ENCODE assay signal across 11 cellular contexts in the genomic region with DNA sequence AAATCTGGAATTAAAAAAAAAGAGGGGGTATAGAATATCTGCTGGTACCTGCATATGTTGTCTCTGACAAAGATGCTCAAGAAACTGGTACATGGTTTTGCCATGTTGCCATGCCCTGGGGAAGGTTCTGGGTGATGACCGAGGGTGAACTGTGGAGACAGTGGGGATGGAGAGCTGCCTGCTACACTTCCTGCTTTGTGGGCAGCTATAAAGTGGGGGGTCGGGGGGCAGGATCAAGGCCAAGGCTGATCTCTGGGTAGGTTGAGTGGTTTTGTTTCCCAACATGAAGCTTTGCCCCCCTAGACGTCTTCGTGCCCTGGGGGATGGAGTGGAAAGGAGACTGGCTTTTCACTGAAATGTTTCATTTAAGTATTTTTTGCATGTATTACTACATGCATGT.
DNase-seq lines count a peak whose midpoint lies in the region; ATAC-seq, FAIRE-seq and TF ChIP-seq lines count a peak whose summit lies in the region.
"Had no signal": no experiment of that assay in that cellular context is flagged by ENCODE, and none has a peak within 500 bp of the region (broad histone marks: within the 10 kb centered on the region; RNA-seq: fewer than 3 reads in every experiment).

No MANE protein-coding gene starts in this region.

- H2AFZ ChIP-seq in K562 (ENCODE audit: low read depth, low read length) = peak overlapping the region; percentile 96

- peaks cover 44% of the 10 kb centered on the region for H3K36me3 Mint-ChIP-seq in activated T-cell treated with anti-CD3 and anti-CD28 coated beads, Interleukin-2, amount 50 U/mL, for 24 hours (ENCODE audit: low read depth)
- peaks cover 15% of the 10 kb centered on the region for H3K36me3 Mint-ChIP-seq in activated T-cell treated with anti-CD3 and anti-CD28 coated beads, Interleukin-2, amount 50 U/mL, for 4 hours (ENCODE audit: insufficient read depth)
- no peaks in the 10 kb centered on the region for H3K36me3 Mint-ChIP-seq in nephron progenitor cell (ENCODE audit: low read depth)

- H3K27me3 Mint-ChIP-seq in activated T-cell treated with anti-CD3 and anti-CD28 coated beads, Interleukin-2, amount 50 U/mL, for 24 hours = no peaks in the 10 kb centered on the region
- no peaks in the 10 kb centered on the region for H3K27me3 Mint-ChIP-seq in activated T-cell treated with anti-CD3 and anti-CD28 coated beads, Interleukin-2, amount 50 U/mL, for 4 hours (ENCODE audit: low read depth)
- H3K27me3 Mint-ChIP-seq in nephron progenitor cell (ENCODE audit: low read depth, poor library complexity) = peaks cover 7% of the 10 kb centered on the region

- in situ Hi-C loops in K562 (cut with MboI) = no loop called here

- peaks cover 73% of the 10 kb centered on the region for H3K4me1 Mint-ChIP-seq in activated T-cell treated with anti-CD3 and anti-CD28 coated beads, Interleukin-2, amount 50 U/mL, for 24 hours (ENCODE audit: low read depth)
- peaks cover 68% of the 10 kb centered on the region for H3K4me1 Mint-ChIP-seq in activated T-cell treated with anti-CD3 and anti-CD28 coated beads, Interleukin-2, amount 50 U/mL, for 4 hours (ENCODE audit: low read depth)
- peaks cover 14% of the 10 kb centered on the region for H3K4me1 Mint-ChIP-seq in nephron progenitor cell

- no peak for FAIRE-seq in K562 (lab: Jason Lieb, UNC)
- FAIRE-seq: A204.1 had no signal

- ATAC-seq in activated T-cell treated with anti-CD3 and anti-CD28 coated beads, Interleukin-2, amount 50 U/mL, for 4 hours = no peak
- ATAC-seq in K562 (no peak), GM18505 (IDR thresholded peaks at IDR 0.05; ENCODE audit: unreplicated experiment) (no peak)

- no peaks in the 10 kb centered on the region for H3K9me1 ChIP-seq in K562 (ENCODE audit: control insufficient read depth, insufficient read depth, low read length)

- TF ChIP-seq POLR2A in K562 (conservative IDR thresholded peaks at IDR 0.05) (no peak), tibial nerve (IDR thresholded peaks at IDR 0.05) (no peak), GM18505 (IDR thresholded peaks at IDR 0.05; ENCODE audit: borderline replicate concordance, extremely low read depth, insufficient read depth, insufficient read length) (no peak)

- no TSS peak for BruUV-seq in K562 (replicated peaks; lab: Mats Ljungman, UMichigan)

- no peaks in the 10 kb centered on the region for H3K9me3 ChIP-seq in K562 (replicated peaks; ENCODE audit: control insufficient read depth, insufficient read depth, low read depth, low read length)
- H3K9me3 ChIP-seq in mucosa of stomach (ENCODE audit: control insufficient read depth, low read length) = no peaks in the 10 kb centered on the region
- no peaks in the 10 kb centered on the region for H3K9me3 ChIP-seq in tibial nerve

- POLR2A ChIA-PET in K562 (lab: Yijun Ruan, JAX) = interaction anchor here (0.6 to 2.0 kb wide), 12 partner anchors 9 to 315 kb away, joined by 3 to 9 read pairs (median 6); no protein-coding TSS in a partner anchor

- no peak for TF ChIP-seq RAD21 in K562 (CRISPR knock-in tag; conservative IDR thresholded peaks at IDR 0.05 in 1 of 2, IDR thresholded peaks at IDR 0.05 in 1 of 2)

- no peak for TF ChIP-seq CTCF in K562 (IDR thresholded peaks at IDR 0.05 in 2 of 3, conservative IDR thresholded peaks at IDR 0.05 in 1 of 3; ENCODE audit: insufficient read depth in 2 of 3, low read depth in 1 of 3, low read length in 3 of 3)
- no peak for TF ChIP-seq CTCF in tibial nerve (IDR thresholded peaks at IDR 0.05)
- no peak for TF ChIP-seq CTCF in nephron progenitor cell (IDR thresholded peaks at IDR 0.05)

- H3K27ac Mint-ChIP-seq in activated T-cell treated with anti-CD3 and anti-CD28 coated beads, Interleukin-2, amount 50 U/mL, for 24 hours = peak overlapping the region; percentile 53
- no peak overlapping the region for H3K27ac Mint-ChIP-seq in nephron progenitor cell

- H3K4me3 ChIP-seq in K562 (no peak overlapping the region), mucosa of stomach (ENCODE audit: low read length) (no peak overlapping the region), tibial nerve (no peak overlapping the region)
- H3K4me3 ChIP-seq: cardiac muscle cell had no signal

- H3K9ac ChIP-seq in K562 (ENCODE audit: insufficient read depth in 1 of 2, low read depth in 2 of 2, low read length in 2 of 2) (peak overlapping the region in 1 of 2 experiments; percentile 89; a peak in 3 of 4 replicates), mucosa of stomach (ENCODE audit: low read length) (peak overlapping the region; percentile 52)

- CTCF ChIA-PET in K562 (lab: Yijun Ruan, JAX; ENCODE audit: low intra/inter-chr PET ratio) = no interaction called here

- WGBS in K562 (ENCODE audit: insufficient coverage, low coverage, missing lambda C conversion rate) = 62% methylated on average over 4 of the region's 4 CpGs
- 60 to 65% methylated on average over 4 of the region's 4 CpGs for WGBS in tibial nerve, 2 donors

- TF ChIP-seq EP300 in K562 (IDR thresholded peaks at IDR 0.05; ENCODE audit: low read length) (no peak), tibial nerve (IDR thresholded peaks at IDR 0.05) (no peak)

- H3K4me1 ChIP-seq in K562 (replicated peaks in 1 of 2; ENCODE audit: control insufficient read depth in 2 of 2, insufficient read depth in 2 of 2, low read length in 2 of 2) (peaks cover 48 to 55% of the 10 kb centered on the region in 2 experiments), mucosa of stomach (ENCODE audit: control insufficient read depth, insufficient read depth, low read length) (peaks cover 20% of the 10 kb centered on the region), tibial nerve (peaks cover 0 to 20% (median 8%) of the 10 kb centered on the region in 4 donors)

- intact Hi-C loops in K562 (cut with micrococcal nuclease) (loop anchor here (10.0 kb wide), 3 partner anchors 204 to 514 kb away; a partner anchor contains a TSS), head of caudate nucleus (cut with DNase I) (no loop called here)

- peaks cover 6% of the 10 kb centered on the region; the same call in 2 of the 3 replicates for H3K79me2 ChIP-seq in K562 (ENCODE audit: control insufficient read depth, insufficient read depth, low read length)

- H4K20me1 ChIP-seq in K562 (replicated peaks; ENCODE audit: control insufficient read depth, insufficient read depth, low read length) = no peaks in the 10 kb centered on the region

- no peak overlapping the region for H3K4me3 Mint-ChIP-seq in activated T-cell treated with anti-CD3 and anti-CD28 coated beads, Interleukin-2, amount 50 U/mL, for 24 hours
- H3K4me3 Mint-ChIP-seq in activated T-cell treated with anti-CD3 and anti-CD28 coated beads, Interleukin-2, amount 50 U/mL, for 4 hours = no peak overlapping the region
- H3K4me3 Mint-ChIP-seq in nephron progenitor cell = no peak overlapping the region

- H3K9me3 Mint-ChIP-seq in activated T-cell treated with anti-CD3 and anti-CD28 coated beads, Interleukin-2, amount 50 U/mL, for 24 hours = no peaks in the 10 kb centered on the region
- no peaks in the 10 kb centered on the region for H3K9me3 Mint-ChIP-seq in activated T-cell treated with anti-CD3 and anti-CD28 coated beads, Interleukin-2, amount 50 U/mL, for 4 hours
- no peaks in the 10 kb centered on the region for H3K9me3 Mint-ChIP-seq in nephron progenitor cell

- no peak for DNase-seq in activated T-cell treated with anti-CD3 and anti-CD28 coated beads, Interleukin-2, amount 50 U/mL, for 24 hours
- no peak for DNase-seq in activated T-cell treated with anti-CD3 and anti-CD28 coated beads, Interleukin-2, amount 50 U/mL, for 4 hours
- DNase-seq in K562 (ENCODE audit: extremely low read depth in 1 of 4, low spot score in 3 of 4) = no peak
- no peak for DNase-seq in tibial nerve (ENCODE audit: low spot score in 2 of 2)
- DNase-seq in head of caudate nucleus = no peak
- DNase-seq in nephron progenitor cell = no peak
- DNase-seq: NCI-H2227 treated with DMSO at 0.1 percent for 48 hours had no signal

- peak overlapping the region; percentile 98 for H3K27ac ChIP-seq in K562 (ENCODE audit: extremely low read depth, low read depth, low read length)
- peak overlapping the region in 3 of 4 donors; percentile 53 to 70 (median 61) for H3K27ac ChIP-seq in tibial nerve
- H3K27ac ChIP-seq: cardiac muscle cell had no signal

- H3K27me3 ChIP-seq in K562 (ENCODE audit: control insufficient read depth in 2 of 2, insufficient read depth in 2 of 2, low read length in 2 of 2) = no peaks in the 10 kb centered on the region
- peaks cover under 1% of the 10 kb centered on the region for H3K27me3 ChIP-seq in mucosa of stomach (ENCODE audit: control insufficient read depth, insufficient read depth, low read length)
- no peaks in the 10 kb centered on the region for H3K27me3 ChIP-seq in tibial nerve
- H3K27me3 ChIP-seq: cardiac muscle cell had no signal

- H3K4me2 ChIP-seq in K562 (ENCODE audit: insufficient read depth, low read length) = peak overlapping the region; percentile 86

- H3K36me3 ChIP-seq in K562 (ENCODE audit: control insufficient read depth, insufficient read depth, low read length) = no peaks in the 10 kb centered on the region
- no peaks in the 10 kb centered on the region for H3K36me3 ChIP-seq in mucosa of stomach (ENCODE audit: control insufficient read depth, insufficient read depth, low read length)
- H3K36me3 ChIP-seq in tibial nerve = no peaks in the 10 kb centered on the region
- H3K36me3 ChIP-seq: cardiac muscle cell had no signal

TF ChIP-seq in K562, 482 proteins besides CTCF, POLR2A, EP300 and RAD21 (continues in another document):
- peak; percentile 36; the same call in 1 of the 2 replicates for TF ChIP-seq ZBTB7A (IDR thresholded peaks at IDR 0.05; ENCODE audit: borderline replicate concordance, control insufficient read depth, low read depth, low read length)
- 0 out of 2 replicates have a peak, but pooled peaks have one; percentile 31 for TF ChIP-seq NFRKB (IDR thresholded peaks at IDR 0.05; ENCODE audit: low read depth)
- TF ChIP-seq, protein P1, sequence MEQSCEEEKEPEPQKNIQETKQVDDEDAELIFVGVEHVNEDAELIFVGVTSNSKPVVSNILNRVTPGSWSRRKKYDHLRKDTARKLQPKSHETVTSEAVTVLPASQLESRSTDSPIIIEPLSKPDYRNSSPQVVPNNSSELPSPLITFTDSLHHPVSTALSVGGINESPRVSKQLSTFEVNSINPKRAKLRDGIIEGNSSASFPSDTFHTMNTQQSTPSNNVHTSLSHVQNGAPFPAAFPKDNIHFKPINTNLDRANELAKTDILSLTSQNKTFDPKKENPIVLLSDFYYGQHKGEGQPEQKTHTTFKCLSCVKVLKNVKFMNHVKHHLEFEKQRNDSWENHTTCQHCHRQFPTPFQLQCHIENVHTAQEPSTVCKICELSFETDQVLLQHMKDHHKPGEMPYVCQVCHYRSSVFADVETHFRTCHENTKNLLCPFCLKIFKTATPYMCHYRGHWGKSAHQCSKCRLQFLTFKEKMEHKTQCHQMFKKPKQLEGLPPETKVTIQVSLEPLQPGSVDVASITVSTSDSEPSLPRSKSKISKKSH (CRISPR knock-in tag; IDR thresholded peaks at IDR 0.05) = no peak
- TF ChIP-seq DNMT1 (IDR thresholded peaks at IDR 0.05) = no peak
- no peak for TF ChIP-seq SUPT5H (IDR thresholded peaks at IDR 0.05)
